ENCODE assay signal across 25 cellular contexts in the genomic region with DNA sequence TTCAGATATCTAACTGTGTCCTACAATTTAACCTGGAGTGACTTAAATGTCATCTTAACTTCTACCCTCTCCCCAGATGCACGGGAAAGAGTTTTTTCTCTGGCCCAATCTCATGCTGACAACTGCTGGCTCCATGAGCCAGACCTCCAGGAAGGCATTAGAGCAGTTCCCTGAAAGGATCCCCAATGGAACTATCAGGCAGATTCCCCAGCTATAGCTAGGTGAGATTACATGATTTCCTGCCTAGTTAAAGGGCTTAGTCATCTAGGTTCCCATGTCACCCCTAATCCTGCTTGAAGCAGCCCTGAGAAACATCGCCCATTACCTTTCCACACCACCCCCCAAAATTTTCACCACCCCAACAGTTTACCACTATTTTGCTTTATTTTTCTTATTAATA.
"Had no signal": no experiment of that assay in that cellular context is flagged by ENCODE, and none has a peak within 500 bp of the region (broad histone marks: within the 10 kb centered on the region; RNA-seq: fewer than 3 reads in every experiment).

No MANE protein-coding gene starts in this region.

- H3K27me3 Mint-ChIP-seq: dendritic cell treated with granulocyte-macrophage colony-stimulating factor and Interleukin-4, amounts not matched to agents 40 ng/mL and 50 ng/mL, for 4 days; naive B cell; type B pancreatic cell had no signal

- H3K36me3 Mint-ChIP-seq: neural progenitor cell, type B pancreatic cell had no signal

- H3K36me3 ChIP-seq: colonic mucosa, lower lobe of right lung, neural progenitor cell, prostate gland, right atrium auricular region, stomach, thyroid gland had no signal

- H3K4me3 ChIP-seq: colonic mucosa, lower lobe of right lung, mucosa of descending colon, neural progenitor cell, prostate gland, right atrium auricular region, smooth muscle cell, stomach, thyroid gland had no signal

- H3K4me1 Mint-ChIP-seq: immature natural killer cell, naive B cell had no signal

- H3K4me2 ChIP-seq: neural progenitor cell, smooth muscle cell had no signal

- H3K27ac ChIP-seq: colonic mucosa, lower lobe of right lung, neural progenitor cell, parathyroid adenoma, prostate gland, right atrium auricular region, stomach, thyroid gland had no signal

- DNase-seq: colonic mucosa; effector memory CD4-positive, alpha-beta T cell; erythroblast; hypothalamus; immature natural killer cell; left ventricle myocardium superior; lower lobe of right lung; mucosa of descending colon; naive B cell; stimulated activated CD4-positive, alpha-beta T cell treated with anti-CD3 and anti-CD28 coated beads, Interleukin-12 subunit alpha, Interleukin-12 subunit beta, amount 100 ng/mL, for 4 hours; stimulated activated CD4-positive, alpha-beta T cell treated with anti-CD3 and anti-CD28 coated beads, Interleukin-1b, Interleukin-23, amount 100 ng/mL, for 48 hours; stimulated activated CD4-positive, alpha-beta T cell treated with anti-CD3 and anti-CD28 coated beads, Interleukin-4, amount 100 ng/mL, for 1 hour; stimulated activated CD8-positive, alpha-beta memory T cell treated with anti-CD3 and anti-CD28 coated beads, Interleukin-4, amount 100 ng/mL, for 48 hours; stimulated activated naive CD4-positive, alpha-beta T cell treated with Interleukin-2 at 50 U/mL for 16 hours; stomach; thyroid gland had no signal

- H3K27ac Mint-ChIP-seq: dendritic cell treated with granulocyte-macrophage colony-stimulating factor and Interleukin-4, amounts not matched to agents 40 ng/mL and 50 ng/mL, for 4 days; immature natural killer cell; neural progenitor cell; type B pancreatic cell had no signal

- H3K4me3 Mint-ChIP-seq: dendritic cell treated with granulocyte-macrophage colony-stimulating factor and Interleukin-4, amounts not matched to agents 40 ng/mL and 50 ng/mL, for 4 days; immature natural killer cell; naive B cell; nephron; neural progenitor cell; type B pancreatic cell had no signal

- ATAC-seq: left ventricle myocardium superior, lower lobe of right lung, mucosa of descending colon, sciatic nerve had no signal

- H3K27me3 ChIP-seq: colonic mucosa, neural progenitor cell, right atrium auricular region, stomach, thyroid gland had no signal

- H3K4me1 ChIP-seq: colonic mucosa, lower lobe of right lung, neural progenitor cell, parathyroid adenoma, prostate gland, right atrium auricular region, stomach had no signal

- H3K79me2 ChIP-seq: parathyroid adenoma had no signal

- H3K9ac ChIP-seq: neural progenitor cell, parathyroid adenoma had no signal
